In the genomic region with DNA sequence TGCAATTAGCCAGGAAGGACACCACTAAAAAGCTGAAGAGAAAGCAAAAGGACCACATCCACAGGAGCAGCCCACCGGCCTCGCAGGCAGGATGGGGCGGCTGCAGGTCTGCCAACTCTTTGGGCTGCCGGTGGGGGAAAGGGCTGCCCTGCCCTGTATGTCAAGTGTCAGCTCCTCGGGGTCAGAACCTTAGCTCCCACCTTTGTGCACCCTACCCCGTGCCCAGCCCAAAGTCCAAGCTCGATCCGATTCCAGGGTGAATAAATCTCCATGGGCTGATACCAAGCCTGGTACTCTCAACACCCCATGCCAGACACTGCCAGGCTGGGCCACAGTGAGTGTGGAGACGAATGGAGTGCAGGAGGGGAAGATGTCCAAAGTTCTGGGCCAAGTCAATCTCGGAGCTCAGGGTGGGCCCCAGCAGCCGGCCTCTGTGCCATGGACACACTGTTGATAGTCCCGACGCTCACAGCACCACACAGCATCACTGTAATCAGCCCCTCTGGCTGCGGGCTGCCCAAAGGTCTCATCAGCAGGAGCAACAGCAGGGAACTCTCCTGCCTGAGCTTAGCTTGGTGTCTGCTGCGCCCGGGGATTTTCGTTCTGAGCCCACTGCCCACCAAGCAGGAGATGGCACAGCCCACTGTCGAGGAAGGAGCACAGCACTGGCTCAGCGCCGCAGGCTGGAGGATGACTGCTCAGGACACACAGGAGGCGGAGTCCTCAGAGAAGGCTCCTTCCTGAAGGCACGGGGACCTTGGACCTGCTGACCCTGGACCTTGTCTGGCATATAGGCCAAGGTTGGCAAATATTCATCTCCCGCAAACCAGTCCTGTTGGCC, we compare ENCODE assay signal across 1 cellular context.
TF ChIP-seq lines count a peak whose summit lies in the region.

No MANE protein-coding gene starts in this region.

TF ChIP-seq in GM23338, 12 proteins besides CTCF, POLR2A, EP300 and RAD21 (continued from another document):
- TF ChIP-seq, protein P1, sequence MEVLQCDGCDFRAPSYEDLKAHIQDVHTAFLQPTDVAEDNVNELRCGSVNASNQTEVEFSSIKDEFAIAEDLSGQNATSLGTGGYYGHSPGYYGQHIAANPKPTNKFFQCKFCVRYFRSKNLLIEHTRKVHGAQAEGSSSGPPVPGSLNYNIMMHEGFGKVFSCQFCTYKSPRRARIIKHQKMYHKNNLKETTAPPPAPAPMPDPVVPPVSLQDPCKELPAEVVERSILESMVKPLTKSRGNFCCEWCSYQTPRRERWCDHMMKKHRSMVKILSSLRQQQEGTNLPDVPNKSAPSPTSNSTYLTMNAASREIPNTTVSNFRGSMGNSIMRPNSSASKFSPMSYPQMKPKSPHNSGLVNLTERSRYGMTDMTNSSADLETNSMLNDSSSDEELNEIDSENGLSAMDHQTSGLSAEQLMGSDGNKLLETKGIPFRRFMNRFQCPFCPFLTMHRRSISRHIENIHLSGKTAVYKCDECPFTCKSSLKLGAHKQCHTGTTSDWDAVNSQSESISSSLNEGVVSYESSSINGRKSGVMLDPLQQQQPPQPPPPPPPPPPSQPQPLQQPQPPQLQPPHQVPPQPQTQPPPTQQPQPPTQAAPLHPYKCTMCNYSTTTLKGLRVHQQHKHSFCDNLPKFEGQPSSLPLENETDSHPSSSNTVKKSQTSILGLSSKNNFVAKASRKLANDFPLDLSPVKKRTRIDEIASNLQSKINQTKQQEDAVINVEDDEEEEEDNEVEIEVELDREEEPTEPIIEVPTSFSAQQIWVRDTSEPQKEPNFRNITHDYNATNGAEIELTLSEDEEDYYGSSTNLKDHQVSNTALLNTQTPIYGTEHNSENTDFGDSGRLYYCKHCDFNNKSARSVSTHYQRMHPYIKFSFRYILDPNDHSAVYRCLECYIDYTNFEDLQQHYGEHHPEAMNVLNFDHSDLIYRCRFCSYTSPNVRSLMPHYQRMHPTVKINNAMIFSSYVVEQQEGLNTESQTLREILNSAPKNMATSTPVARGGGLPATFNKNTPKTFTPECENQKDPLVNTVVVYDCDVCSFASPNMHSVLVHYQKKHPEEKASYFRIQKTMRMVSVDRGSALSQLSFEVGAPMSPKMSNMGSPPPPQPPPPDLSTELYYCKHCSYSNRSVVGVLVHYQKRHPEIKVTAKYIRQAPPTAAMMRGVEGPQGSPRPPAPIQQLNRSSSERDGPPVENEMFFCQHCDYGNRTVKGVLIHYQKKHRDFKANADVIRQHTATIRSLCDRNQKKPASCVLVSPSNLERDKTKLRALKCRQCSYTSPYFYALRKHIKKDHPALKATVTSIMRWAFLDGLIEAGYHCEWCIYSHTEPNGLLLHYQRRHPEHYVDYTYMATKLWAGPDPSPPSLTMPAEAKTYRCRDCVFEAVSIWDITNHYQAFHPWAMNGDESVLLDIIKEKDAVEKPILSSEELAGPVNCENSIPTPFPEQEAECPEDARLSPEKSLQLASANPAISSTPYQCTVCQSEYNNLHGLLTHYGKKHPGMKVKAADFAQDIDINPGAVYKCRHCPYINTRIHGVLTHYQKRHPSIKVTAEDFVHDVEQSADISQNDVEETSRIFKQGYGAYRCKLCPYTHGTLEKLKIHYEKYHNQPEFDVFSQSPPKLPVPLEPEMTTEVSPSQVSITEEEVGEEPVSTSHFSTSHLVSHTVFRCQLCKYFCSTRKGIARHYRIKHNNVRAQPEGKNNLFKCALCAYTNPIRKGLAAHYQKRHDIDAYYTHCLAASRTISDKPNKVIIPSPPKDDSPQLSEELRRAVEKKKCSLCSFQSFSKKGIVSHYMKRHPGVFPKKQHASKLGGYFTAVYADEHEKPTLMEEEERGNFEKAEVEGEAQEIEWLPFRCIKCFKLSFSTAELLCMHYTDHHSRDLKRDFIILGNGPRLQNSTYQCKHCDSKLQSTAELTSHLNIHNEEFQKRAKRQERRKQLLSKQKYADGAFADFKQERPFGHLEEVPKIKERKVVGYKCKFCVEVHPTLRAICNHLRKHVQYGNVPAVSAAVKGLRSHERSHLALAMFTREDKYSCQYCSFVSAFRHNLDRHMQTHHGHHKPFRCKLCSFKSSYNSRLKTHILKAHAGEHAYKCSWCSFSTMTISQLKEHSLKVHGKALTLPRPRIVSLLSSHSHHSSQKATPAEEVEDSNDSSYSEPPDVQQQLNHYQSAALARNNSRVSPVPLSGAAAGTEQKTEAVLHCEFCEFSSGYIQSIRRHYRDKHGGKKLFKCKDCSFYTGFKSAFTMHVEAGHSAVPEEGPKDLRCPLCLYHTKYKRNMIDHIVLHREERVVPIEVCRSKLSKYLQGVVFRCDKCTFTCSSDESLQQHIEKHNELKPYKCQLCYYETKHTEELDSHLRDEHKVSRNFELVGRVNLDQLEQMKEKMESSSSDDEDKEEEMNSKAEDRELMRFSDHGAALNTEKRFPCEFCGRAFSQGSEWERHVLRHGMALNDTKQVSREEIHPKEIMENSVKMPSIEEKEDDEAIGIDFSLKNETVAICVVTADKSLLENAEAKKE (CRISPR knock-in tag; IDR thresholded peaks at IDR 0.05): no peak
- TF ChIP-seq, protein P2, sequence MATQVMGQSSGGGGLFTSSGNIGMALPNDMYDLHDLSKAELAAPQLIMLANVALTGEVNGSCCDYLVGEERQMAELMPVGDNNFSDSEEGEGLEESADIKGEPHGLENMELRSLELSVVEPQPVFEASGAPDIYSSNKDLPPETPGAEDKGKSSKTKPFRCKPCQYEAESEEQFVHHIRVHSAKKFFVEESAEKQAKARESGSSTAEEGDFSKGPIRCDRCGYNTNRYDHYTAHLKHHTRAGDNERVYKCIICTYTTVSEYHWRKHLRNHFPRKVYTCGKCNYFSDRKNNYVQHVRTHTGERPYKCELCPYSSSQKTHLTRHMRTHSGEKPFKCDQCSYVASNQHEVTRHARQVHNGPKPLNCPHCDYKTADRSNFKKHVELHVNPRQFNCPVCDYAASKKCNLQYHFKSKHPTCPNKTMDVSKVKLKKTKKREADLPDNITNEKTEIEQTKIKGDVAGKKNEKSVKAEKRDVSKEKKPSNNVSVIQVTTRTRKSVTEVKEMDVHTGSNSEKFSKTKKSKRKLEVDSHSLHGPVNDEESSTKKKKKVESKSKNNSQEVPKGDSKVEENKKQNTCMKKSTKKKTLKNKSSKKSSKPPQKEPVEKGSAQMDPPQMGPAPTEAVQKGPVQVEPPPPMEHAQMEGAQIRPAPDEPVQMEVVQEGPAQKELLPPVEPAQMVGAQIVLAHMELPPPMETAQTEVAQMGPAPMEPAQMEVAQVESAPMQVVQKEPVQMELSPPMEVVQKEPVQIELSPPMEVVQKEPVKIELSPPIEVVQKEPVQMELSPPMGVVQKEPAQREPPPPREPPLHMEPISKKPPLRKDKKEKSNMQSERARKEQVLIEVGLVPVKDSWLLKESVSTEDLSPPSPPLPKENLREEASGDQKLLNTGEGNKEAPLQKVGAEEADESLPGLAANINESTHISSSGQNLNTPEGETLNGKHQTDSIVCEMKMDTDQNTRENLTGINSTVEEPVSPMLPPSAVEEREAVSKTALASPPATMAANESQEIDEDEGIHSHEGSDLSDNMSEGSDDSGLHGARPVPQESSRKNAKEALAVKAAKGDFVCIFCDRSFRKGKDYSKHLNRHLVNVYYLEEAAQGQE (IDR thresholded peaks at IDR 0.05; ENCODE audit: unreplicated experiment): no peak
- TF ChIP-seq CREB1 (CRISPR knock-in tag; IDR thresholded peaks at IDR 0.05; ENCODE audit: low read depth) (no peak), ZNF331 (CRISPR knock-in tag; IDR thresholded peaks at IDR 0.05; ENCODE audit: low read depth) (no peak), STAT1 (IDR thresholded peaks at IDR 0.05; ENCODE audit: unreplicated experiment) (no peak), ZNF114 (CRISPR knock-in tag; IDR thresholded peaks at IDR 0.05) (no peak), POLR2AphosphoS5 (IDR thresholded peaks at IDR 0.05; ENCODE audit: low read depth) (no peak), EZH2 (IDR thresholded peaks at IDR 0.05; ENCODE audit: low read depth, unreplicated experiment) (no peak), JUNB (IDR thresholded peaks at IDR 0.05; ENCODE audit: unreplicated experiment) (no peak)
TF ChIP-seq in GM23338: peak in this region for 0.
